16 cellular contexts compared by ENCODE assay signal in the genomic region with DNA sequence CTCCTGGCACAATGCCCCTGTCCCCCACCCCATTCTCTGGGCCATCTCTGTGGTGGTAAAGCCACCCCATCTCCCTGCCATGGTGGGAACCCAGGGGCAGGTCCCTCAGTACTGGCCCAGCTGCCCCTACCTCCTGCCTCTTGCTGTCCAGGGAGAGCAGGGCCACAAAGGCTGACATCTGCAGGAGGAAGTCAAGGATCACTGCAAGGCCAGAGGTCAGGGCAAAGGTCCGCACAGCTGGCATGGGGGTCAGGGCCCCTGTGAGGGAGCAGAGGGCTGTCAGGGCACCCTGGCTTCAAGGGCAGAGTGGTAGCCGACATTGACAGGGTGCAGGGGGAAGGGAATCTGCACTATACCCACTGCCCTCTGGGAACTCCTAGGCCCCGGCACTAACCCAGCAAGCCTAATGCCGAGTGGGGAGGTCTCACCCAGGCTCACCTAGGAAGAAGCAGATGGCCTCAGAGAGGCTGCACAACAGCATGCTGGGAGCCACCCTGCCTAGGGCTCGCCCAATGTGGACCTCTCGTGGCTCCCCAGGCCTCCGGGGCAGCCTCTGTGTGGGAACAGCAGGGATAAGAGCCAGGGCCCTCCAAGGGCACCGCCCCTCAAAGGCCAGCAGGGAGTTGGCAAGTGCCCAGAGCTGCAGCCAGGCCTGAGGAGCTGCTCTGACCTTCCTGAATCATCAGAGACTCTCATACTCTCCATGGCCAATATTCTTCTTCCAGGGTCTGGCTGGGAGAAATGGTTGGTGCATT. TPM values are rescaled to one million over a fixed set of nuclear protein-coding genes. Genes with fewer than 3 reads are reported as not detected.
DNase-seq lines count a peak whose midpoint lies in the region; TF ChIP-seq lines count a peak whose summit lies in the region.
"Had no signal": no experiment of that assay in that cellular context is flagged by ENCODE, and none has a peak within 500 bp of the region (broad histone marks: within the 10 kb centered on the region; RNA-seq: fewer than 3 reads in every experiment).

No MANE protein-coding gene starts in this region.

- peak overlapping the region; percentile 82 for H2AFZ ChIP-seq in neural progenitor cell (replicated peaks)

- no peaks in the 10 kb centered on the region for H3F3A ChIP-seq in neural progenitor cell (ENCODE audit: low read depth)

- H3K4me3 ChIP-seq in HEK293 (ENCODE audit: low read depth, low read length) (no peak overlapping the region), adipocyte (ENCODE audit: low read length) (no peak overlapping the region), neural progenitor cell (no peak overlapping the region), WERI-Rb-1 (ENCODE audit: low read depth, low read length) (no peak overlapping the region)
- H3K4me3 ChIP-seq: heart left ventricle, psoas muscle had no signal

- no peaks in the 10 kb centered on the region for H3K4me1 ChIP-seq in HEK293 (ENCODE audit: control insufficient read depth, insufficient read depth, low read length)
- no peaks in the 10 kb centered on the region for H3K4me1 ChIP-seq in adipocyte (ENCODE audit: control insufficient read depth, insufficient read depth, low read length)
- no peaks in the 10 kb centered on the region for H3K4me1 ChIP-seq in neural progenitor cell
- H3K4me1 ChIP-seq: psoas muscle had no signal

- H3K9me3 Mint-ChIP-seq in neural progenitor cell = peaks cover under 1% of the 10 kb centered on the region

- CTCF ChIA-PET in HEK293 (lab: Yijun Ruan, JAX) = interaction anchor here (0.7 to 2.6 kb wide), 15 partner anchors 9 to 90 kb away, joined by 3 to 27 read pairs (median 6); partner anchors contain the start of gene NUDCD3

- no peak overlapping the region for H3K4me3 Mint-ChIP-seq in neural progenitor cell
- H3K4me3 Mint-ChIP-seq: CD14-positive monocyte had no signal

- peaks cover 4% of the 10 kb centered on the region for H3K27me3 Mint-ChIP-seq in neural progenitor cell (ENCODE audit: insufficient read depth, low read depth)

- H3K27ac Mint-ChIP-seq in neural progenitor cell = no peak overlapping the region
- H3K27ac Mint-ChIP-seq: CD14-positive monocyte had no signal

- TF ChIP-seq CTCF in HEK293 (tag by site-specific recombination; IDR thresholded peaks at IDR 0.05) (no peak), neural progenitor cell (IDR thresholded peaks at IDR 0.05) (no peak), WERI-Rb-1 (IDR thresholded peaks at IDR 0.05; ENCODE audit: low read depth, low read length) (no peak)

- no peaks in the 10 kb centered on the region for H4K20me1 ChIP-seq in neural progenitor cell (ENCODE audit: low read depth)

- H3K9ac ChIP-seq in adipocyte (ENCODE audit: low read length) (no peak overlapping the region), neural progenitor cell (no peak overlapping the region)

- no peak overlapping the region for H3K4me2 ChIP-seq in neural progenitor cell

- H3K27me3 ChIP-seq in adipocyte (replicated peaks; ENCODE audit: control insufficient read depth, insufficient read depth, low read length) (peaks cover 2% of the 10 kb centered on the region), neural progenitor cell (no peaks in the 10 kb centered on the region), WERI-Rb-1 (ENCODE audit: insufficient read depth, low read depth, severe bottlenecking) (no peaks in the 10 kb centered on the region)
- H3K27me3 ChIP-seq: heart left ventricle had no signal

- no peaks in the 10 kb centered on the region for H3K79me2 ChIP-seq in neural progenitor cell (ENCODE audit: low read depth)

- no peak overlapping the region for H3K27ac ChIP-seq in HEK293 (ENCODE audit: extremely low read depth, low read depth, low read length)
- no peak overlapping the region for H3K27ac ChIP-seq in neural progenitor cell
- H3K27ac ChIP-seq in WERI-Rb-1 = no peak overlapping the region
- H3K27ac ChIP-seq: heart left ventricle, psoas muscle had no signal

- no peaks in the 10 kb centered on the region for H3K36me3 Mint-ChIP-seq in neural progenitor cell
- H3K36me3 Mint-ChIP-seq: CD14-positive monocyte had no signal

- TF ChIP-seq POLR2A in erythroblast (IDR thresholded peaks at IDR 0.05; ENCODE audit: low read length) = no peak

- no peaks in the 10 kb centered on the region for H3K4me1 Mint-ChIP-seq in neural progenitor cell
- H3K4me1 Mint-ChIP-seq: CD14-positive monocyte had no signal

- peak; percentile 94 for DNase-seq in DMS53 (lab: John Stamatoyannopoulos, UW)
- DNase-seq in adipocyte (ENCODE audit: low read depth) = peak; percentile 5
- DNase-seq in neural progenitor cell (ENCODE audit: low spot score) = no peak
- DNase-seq in WERI-Rb-1 = no peak
- DNase-seq in GDM1 (lab: John Stamatoyannopoulos, UW) = no peak
- no peak for DNase-seq in NCI-H345 (lab: John Stamatoyannopoulos, UW)
- DNase-seq in erythroblast (lab: John Stamatoyannopoulos, UW) = no peak
- DNase-seq: activated CD4-positive, alpha-beta T cell treated with anti-CD3 and anti-CD28 coated beads, Interleukin-2, amount 50 U/mL, for 48 hours; amniotic stem cell; psoas muscle had no signal

- H3K9me3 ChIP-seq in HEK293 (ENCODE audit: control insufficient read depth, insufficient read depth, low read depth, low read length) = no peaks in the 10 kb centered on the region
- no peaks in the 10 kb centered on the region for H3K9me3 ChIP-seq in adipocyte (ENCODE audit: control insufficient read depth, low read length)
- H3K9me3 ChIP-seq in neural progenitor cell (ENCODE audit: low read depth) = no peaks in the 10 kb centered on the region
- H3K9me3 ChIP-seq in WERI-Rb-1 (ENCODE audit: severe bottlenecking) = no peaks in the 10 kb centered on the region
- H3K9me3 ChIP-seq: psoas muscle had no signal

- POLR2A ChIA-PET in HEK293 (lab: Yijun Ruan, JAX) = no interaction called here

- no peaks in the 10 kb centered on the region for H3K36me3 ChIP-seq in HEK293 (ENCODE audit: control insufficient read depth in 2 of 2, insufficient read depth in 1 of 2, low read length in 2 of 2)
- no peaks in the 10 kb centered on the region for H3K36me3 ChIP-seq in adipocyte (ENCODE audit: control insufficient read depth, insufficient read depth, low read length, severe bottlenecking)
- H3K36me3 ChIP-seq in neural progenitor cell = no peaks in the 10 kb centered on the region
- no peaks in the 10 kb centered on the region for H3K36me3 ChIP-seq in WERI-Rb-1
- H3K36me3 ChIP-seq: heart left ventricle had no signal

TF ChIP-seq in HEK293, 187 proteins besides CTCF, POLR2A, EP300 and RAD21:
- TF ChIP-seq ZNF830 (tag by site-specific recombination; IDR thresholded peaks at IDR 0.05; ENCODE audit: low read depth) (no peak), BCL11B (tag by site-specific recombination; IDR thresholded peaks at IDR 0.05; ENCODE audit: low read depth) (no peak), ZNF341 (tag by site-specific recombination; IDR thresholded peaks at IDR 0.05; ENCODE audit: low read depth) (peak; percentile 54; the same call in 1 of the 2 replicates), ZNF654 (tag by site-specific recombination; IDR thresholded peaks at IDR 0.05; ENCODE audit: low read depth) (no peak), ZIC2 (tag by site-specific recombination; IDR thresholded peaks at IDR 0.05) (peak; percentile 76)

RNA-seq across cellular contexts. Expression of gene NPC1L1, which starts 7.7 kb away (rescaled TPM):
- 0.09 TPM in 1 of 2 replicates, not detected in the other for total RNA-seq in neural progenitor cell (ENCODE audit: low replicate concordance)
- total RNA-seq: chondrocyte, endothelial cell of umbilical vein, HT1080 had no signal

RNA-seq across cellular contexts. Expression of gene DDX56, which starts 40.2 kb away (rescaled TPM):
- 61.0 and 67.5 TPM in 2 replicates for total RNA-seq in neural progenitor cell (ENCODE audit: low replicate concordance)

RNA-seq across cellular contexts. Expression of gene NUDCD3, which starts 43.0 kb away (rescaled TPM):
- total RNA-seq in neural progenitor cell (ENCODE audit: low replicate concordance) = 35.4 and 42.4 TPM in 2 replicates

RNA-seq across cellular contexts. Expression of gene TMED4, which starts 48.6 kb away (rescaled TPM):
- total RNA-seq in neural progenitor cell (ENCODE audit: low replicate concordance) = 95.8 and 222 TPM in 2 replicates

Comparison
In these comparisons a context has a peak if more than half of its experiments do, and no peak if none do; other contexts are left out.
1. DNase-seq: peak in DMS53 (single experiment) and adipocyte (single experiment); none in neural progenitor cell (single experiment), WERI-Rb-1 (single experiment), GDM1 (single experiment), NCI-H345 (single experiment) and erythroblast (0 of 2).